ENCODE assay signal across 8 cellular contexts in genomic region chr3:35908366-35909232, GRCh38.
DNase-seq lines count a peak whose midpoint lies in the region; ATAC-seq, FAIRE-seq and TF ChIP-seq lines count a peak whose summit lies in the region.

No MANE protein-coding gene starts in this region.

- H3K27me3 ChIP-seq in GM23248 (replicated peaks; ENCODE audit: insufficient read depth) (no peaks in the 10 kb centered on the region), K562 (ENCODE audit: control insufficient read depth in 2 of 2, insufficient read depth in 2 of 2, low read length in 2 of 2) (no peaks in the 10 kb centered on the region)

- no peak for TF ChIP-seq POLR2A in K562 (conservative IDR thresholded peaks at IDR 0.05)

- DNase-seq in DMS153 treated with DMSO at 0.1 percent for 48 hours (lab: John Stamatoyannopoulos, UW; ENCODE audit: unreplicated experiment) = peak; percentile 15
- no peak for DNase-seq in DMS153 (lab: John Stamatoyannopoulos, UW)
- peak; percentile 61 for DNase-seq in GM23248
- peak; percentile 52 for DNase-seq in M059J (ENCODE audit: low read depth)
- peak; percentile 77 for DNase-seq in SK-N-MC (ENCODE audit: low read depth, low spot score)
- peak; percentile 23 to 65 (median 38) for DNase-seq in K562 (ENCODE audit: extremely low read depth in 1 of 4, low spot score in 3 of 4)
- peak; percentile 60 for DNase-seq in iPS-NIHi7 (ENCODE audit: extremely low spot score)
- peak; percentile 12 to 29 for DNase-seq in stimulated activated CD4-positive, alpha-beta T cell treated with anti-CD3 and anti-CD28 coated beads, Interleukin-15, amount 100 ng/mL, for 48 hours (ENCODE audit: low read depth in 2 of 2)

- no peak overlapping the region for H3K4me3 ChIP-seq in GM23248
- 0 out of 2 replicates have a peak overlapping the region, but pooled peaks have one; percentile 12 for H3K4me3 ChIP-seq in SK-N-MC
- no peak overlapping the region for H3K4me3 ChIP-seq in K562

- peak; percentile 54 to 63 for TF ChIP-seq RAD21 in K562 (CRISPR knock-in tag; conservative IDR thresholded peaks at IDR 0.05 in 1 of 2, IDR thresholded peaks at IDR 0.05 in 1 of 2)

- H3K9me2 ChIP-seq in GM23248 (ENCODE audit: insufficient read depth) = no peaks in the 10 kb centered on the region

- H3F3A ChIP-seq in GM23248 (ENCODE audit: insufficient read depth) = no peaks in the 10 kb centered on the region

- H3K36me3 ChIP-seq in GM23248 (ENCODE audit: low read depth) (no peaks in the 10 kb centered on the region), SK-N-MC (ENCODE audit: insufficient read depth, low read length) (no peaks in the 10 kb centered on the region), K562 (ENCODE audit: control insufficient read depth, insufficient read depth, low read length) (no peaks in the 10 kb centered on the region)

- no peak overlapping the region for H3K27ac ChIP-seq in GM23248
- H3K27ac ChIP-seq in SK-N-MC = peak overlapping the region; percentile 88
- H3K27ac ChIP-seq in K562 (ENCODE audit: extremely low read depth, low read depth, low read length) = no peak overlapping the region

- POLR2A ChIA-PET in K562 (lab: Yijun Ruan, JAX) = no interaction called here

- no peaks in the 10 kb centered on the region for H3K4me1 ChIP-seq in GM23248 (ENCODE audit: insufficient read depth)
- H3K4me1 ChIP-seq in K562 (replicated peaks in 1 of 2; ENCODE audit: control insufficient read depth in 2 of 2, insufficient read depth in 2 of 2, low read length in 2 of 2) = no peaks in the 10 kb centered on the region

- H3K9me3 ChIP-seq in GM23248 (ENCODE audit: low read depth) = no peaks in the 10 kb centered on the region
- no peaks in the 10 kb centered on the region for H3K9me3 ChIP-seq in SK-N-MC (ENCODE audit: low read depth, low read length)
- H3K9me3 ChIP-seq in K562 (replicated peaks; ENCODE audit: control insufficient read depth, insufficient read depth, low read depth, low read length) = no peaks in the 10 kb centered on the region; the same call in 1 of the 2 replicates

- WGBS in GM23248 (ENCODE audit: low coverage in 1 of 2, low lambda C conversion rate in 2 of 2, missing lambda C conversion rate in 2 of 2), 2 experiments = 29% methylated on average over 9 of the region's 9 CpGs
- WGBS in K562 (ENCODE audit: insufficient coverage, low coverage, missing lambda C conversion rate) = 2% methylated on average over 9 of the region's 9 CpGs

- H4K20me1 ChIP-seq in GM23248 (ENCODE audit: insufficient read depth) (no peaks in the 10 kb centered on the region), K562 (replicated peaks; ENCODE audit: control insufficient read depth, insufficient read depth, low read length) (no peaks in the 10 kb centered on the region)

- H2AFZ ChIP-seq in GM23248 (no peak overlapping the region), K562 (ENCODE audit: low read depth, low read length) (no peak overlapping the region)

- H3K9ac ChIP-seq in GM23248 = no peak overlapping the region
- H3K9ac ChIP-seq in SK-N-MC (ENCODE audit: insufficient read length) = peak overlapping the region; percentile 14
- H3K9ac ChIP-seq in K562 (ENCODE audit: insufficient read depth in 1 of 2, low read depth in 2 of 2, low read length in 2 of 2) = no peak overlapping the region

- H3K9me1 ChIP-seq in K562 (ENCODE audit: control insufficient read depth, insufficient read depth, low read length) = no peaks in the 10 kb centered on the region

- peak; percentile 37 to 56 (median 54) for TF ChIP-seq CTCF in K562 (IDR thresholded peaks at IDR 0.05 in 2 of 3, conservative IDR thresholded peaks at IDR 0.05 in 1 of 3; ENCODE audit: insufficient read depth in 2 of 3, low read depth in 1 of 3, low read length in 3 of 3)

- peak; percentile 72; the same call in 2 of the 3 replicates for ATAC-seq in K562

- CTCF ChIA-PET in K562 (lab: Yijun Ruan, JAX; ENCODE audit: low intra/inter-chr PET ratio) = no interaction called here

- TF ChIP-seq EP300 in K562 (IDR thresholded peaks at IDR 0.05; ENCODE audit: low read length) = no peak

- intact Hi-C loops in K562 (cut with micrococcal nuclease) = no loop called here

- H3K4me2 ChIP-seq in GM23248 (ENCODE audit: unreplicated experiment) (no peak overlapping the region), K562 (ENCODE audit: insufficient read depth, low read length) (no peak overlapping the region)

- in situ Hi-C loops in GM23248 (cut with MboI) (no loop called here), K562 (cut with MboI) (no loop called here)

- BruUV-seq in K562 (replicated peaks; lab: Mats Ljungman, UMichigan) = no TSS peak

- no peaks in the 10 kb centered on the region for H3K79me2 ChIP-seq in GM23248 (ENCODE audit: insufficient read depth)
- H3K79me2 ChIP-seq in K562 (ENCODE audit: control insufficient read depth, insufficient read depth, low read length) = no peaks in the 10 kb centered on the region

- peak; percentile 69 for FAIRE-seq in K562 (lab: Jason Lieb, UNC)

TF ChIP-seq in K562, 482 proteins besides CTCF, POLR2A, EP300 and RAD21:
- TF ChIP-seq MAFG (tag; conservative IDR thresholded peaks at IDR 0.05) (no peak), SMAD4 (CRISPR knock-in tag; conservative IDR thresholded peaks at IDR 0.05) (no peak), NFXL1 (CRISPR knock-in tag; IDR thresholded peaks at IDR 0.05) (no peak), NR2C2 (CRISPR knock-in tag; IDR thresholded peaks at IDR 0.05) (no peak), NR2C2 (tag; IDR thresholded peaks at IDR 0.05) (no peak), SMC3 (conservative IDR thresholded peaks at IDR 0.05; ENCODE audit: insufficient read depth, low read depth, low read length) (0 out of 2 replicates have a peak, but pooled peaks have one; percentile 26), HEY1 (CRISPR knock-in tag; IDR thresholded peaks at IDR 0.05; ENCODE audit: borderline replicate concordance) (no peak), YY1 (IDR thresholded peaks at IDR 0.05; ENCODE audit: borderline replicate concordance in 1 of 3, control insufficient read depth in 1 of 3, extremely low read depth in 1 of 3, insufficient read depth in 3 of 3, insufficient read length in 1 of 3, insufficient replicate concordance in 2 of 3, low read depth in 1 of 3, low read length in 2 of 3) (no peak), YBX1 (IDR thresholded peaks at IDR 0.05) (no peak), WHSC1 (IDR thresholded peaks at IDR 0.05; ENCODE audit: low read length) (no peak), NCOA1 (IDR thresholded peaks at IDR 0.05; ENCODE audit: low read depth) (no peak), PHF20 (IDR thresholded peaks at IDR 0.05; ENCODE audit: partially characterized antibody) (no peak), HNRNPK (IDR thresholded peaks at IDR 0.05; ENCODE audit: low read depth, low read length, poor library complexity, severe bottlenecking) (no peak)
- TF ChIP-seq, protein P1, sequence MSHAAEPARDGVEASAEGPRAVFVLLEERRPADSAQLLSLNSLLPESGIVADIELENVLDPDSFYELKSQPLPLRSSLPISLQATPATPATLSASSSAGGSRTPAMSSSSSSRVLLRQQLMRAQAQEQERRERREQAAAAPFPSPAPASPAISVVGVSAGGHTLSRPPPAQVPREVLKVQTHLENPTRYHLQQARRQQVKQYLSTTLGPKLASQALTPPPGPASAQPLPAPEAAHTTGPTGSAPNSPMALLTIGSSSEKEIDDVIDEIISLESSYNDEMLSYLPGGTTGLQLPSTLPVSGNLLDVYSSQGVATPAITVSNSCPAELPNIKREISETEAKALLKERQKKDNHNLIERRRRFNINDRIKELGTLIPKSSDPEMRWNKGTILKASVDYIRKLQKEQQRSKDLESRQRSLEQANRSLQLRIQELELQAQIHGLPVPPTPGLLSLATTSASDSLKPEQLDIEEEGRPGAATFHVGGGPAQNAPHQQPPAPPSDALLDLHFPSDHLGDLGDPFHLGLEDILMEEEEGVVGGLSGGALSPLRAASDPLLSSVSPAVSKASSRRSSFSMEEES (CRISPR knock-in tag; IDR thresholded peaks at IDR 0.05) = peak; percentile 42
- TF ChIP-seq, protein P2, sequence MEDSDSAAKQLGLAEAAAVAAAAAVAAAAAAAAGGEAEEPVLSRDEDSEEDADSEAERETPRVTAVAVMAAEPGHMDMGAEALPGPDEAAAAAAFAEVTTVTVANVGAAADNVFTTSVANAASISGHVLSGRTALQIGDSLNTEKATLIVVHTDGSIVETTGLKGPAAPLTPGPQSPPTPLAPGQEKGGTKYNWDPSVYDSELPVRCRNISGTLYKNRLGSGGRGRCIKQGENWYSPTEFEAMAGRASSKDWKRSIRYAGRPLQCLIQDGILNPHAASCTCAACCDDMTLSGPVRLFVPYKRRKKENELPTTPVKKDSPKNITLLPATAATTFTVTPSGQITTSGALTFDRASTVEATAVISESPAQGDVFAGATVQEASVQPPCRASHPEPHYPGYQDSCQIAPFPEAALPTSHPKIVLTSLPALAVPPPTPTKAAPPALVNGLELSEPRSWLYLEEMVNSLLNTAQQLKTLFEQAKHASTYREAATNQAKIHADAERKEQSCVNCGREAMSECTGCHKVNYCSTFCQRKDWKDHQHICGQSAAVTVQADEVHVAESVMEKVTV (CRISPR knock-in tag; IDR thresholded peaks at IDR 0.05) = peak; percentile 44; the same call in 1 of the 2 replicates
